1 cellular context compared by ENCODE assay signal in the genomic region with DNA sequence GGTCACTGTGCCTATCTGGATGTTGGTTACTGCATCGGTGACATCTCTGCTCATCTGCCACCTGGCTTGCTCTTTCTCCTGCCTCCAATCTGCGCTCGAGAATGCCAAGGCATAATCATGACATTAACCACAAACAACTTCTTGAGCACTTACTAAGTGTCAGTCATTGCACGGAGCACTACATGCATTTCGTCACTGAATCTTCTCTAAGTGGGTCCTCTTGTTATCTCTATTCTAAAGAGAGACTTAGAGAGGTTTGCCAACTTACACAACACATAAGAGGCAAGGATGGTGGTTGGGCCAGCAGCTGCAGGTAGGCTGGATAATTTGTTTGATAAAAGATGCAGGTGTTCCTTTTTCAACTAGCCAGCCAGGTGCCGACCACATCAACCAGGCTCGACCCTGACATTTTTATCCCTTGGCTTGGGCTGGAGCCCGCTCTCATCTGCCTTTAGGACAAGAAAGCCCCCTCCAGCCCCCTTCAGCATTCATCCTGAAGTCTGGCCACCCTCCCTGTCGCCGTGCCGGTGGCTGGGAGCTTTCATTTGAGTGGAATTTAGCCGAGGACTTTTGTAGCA.
TF ChIP-seq lines count a peak whose summit lies in the region.

No MANE protein-coding gene starts in this region.

TF ChIP-seq in GM23338, 12 proteins besides CTCF, POLR2A, EP300 and RAD21 (continued from another document):
- TF ChIP-seq, protein P1, sequence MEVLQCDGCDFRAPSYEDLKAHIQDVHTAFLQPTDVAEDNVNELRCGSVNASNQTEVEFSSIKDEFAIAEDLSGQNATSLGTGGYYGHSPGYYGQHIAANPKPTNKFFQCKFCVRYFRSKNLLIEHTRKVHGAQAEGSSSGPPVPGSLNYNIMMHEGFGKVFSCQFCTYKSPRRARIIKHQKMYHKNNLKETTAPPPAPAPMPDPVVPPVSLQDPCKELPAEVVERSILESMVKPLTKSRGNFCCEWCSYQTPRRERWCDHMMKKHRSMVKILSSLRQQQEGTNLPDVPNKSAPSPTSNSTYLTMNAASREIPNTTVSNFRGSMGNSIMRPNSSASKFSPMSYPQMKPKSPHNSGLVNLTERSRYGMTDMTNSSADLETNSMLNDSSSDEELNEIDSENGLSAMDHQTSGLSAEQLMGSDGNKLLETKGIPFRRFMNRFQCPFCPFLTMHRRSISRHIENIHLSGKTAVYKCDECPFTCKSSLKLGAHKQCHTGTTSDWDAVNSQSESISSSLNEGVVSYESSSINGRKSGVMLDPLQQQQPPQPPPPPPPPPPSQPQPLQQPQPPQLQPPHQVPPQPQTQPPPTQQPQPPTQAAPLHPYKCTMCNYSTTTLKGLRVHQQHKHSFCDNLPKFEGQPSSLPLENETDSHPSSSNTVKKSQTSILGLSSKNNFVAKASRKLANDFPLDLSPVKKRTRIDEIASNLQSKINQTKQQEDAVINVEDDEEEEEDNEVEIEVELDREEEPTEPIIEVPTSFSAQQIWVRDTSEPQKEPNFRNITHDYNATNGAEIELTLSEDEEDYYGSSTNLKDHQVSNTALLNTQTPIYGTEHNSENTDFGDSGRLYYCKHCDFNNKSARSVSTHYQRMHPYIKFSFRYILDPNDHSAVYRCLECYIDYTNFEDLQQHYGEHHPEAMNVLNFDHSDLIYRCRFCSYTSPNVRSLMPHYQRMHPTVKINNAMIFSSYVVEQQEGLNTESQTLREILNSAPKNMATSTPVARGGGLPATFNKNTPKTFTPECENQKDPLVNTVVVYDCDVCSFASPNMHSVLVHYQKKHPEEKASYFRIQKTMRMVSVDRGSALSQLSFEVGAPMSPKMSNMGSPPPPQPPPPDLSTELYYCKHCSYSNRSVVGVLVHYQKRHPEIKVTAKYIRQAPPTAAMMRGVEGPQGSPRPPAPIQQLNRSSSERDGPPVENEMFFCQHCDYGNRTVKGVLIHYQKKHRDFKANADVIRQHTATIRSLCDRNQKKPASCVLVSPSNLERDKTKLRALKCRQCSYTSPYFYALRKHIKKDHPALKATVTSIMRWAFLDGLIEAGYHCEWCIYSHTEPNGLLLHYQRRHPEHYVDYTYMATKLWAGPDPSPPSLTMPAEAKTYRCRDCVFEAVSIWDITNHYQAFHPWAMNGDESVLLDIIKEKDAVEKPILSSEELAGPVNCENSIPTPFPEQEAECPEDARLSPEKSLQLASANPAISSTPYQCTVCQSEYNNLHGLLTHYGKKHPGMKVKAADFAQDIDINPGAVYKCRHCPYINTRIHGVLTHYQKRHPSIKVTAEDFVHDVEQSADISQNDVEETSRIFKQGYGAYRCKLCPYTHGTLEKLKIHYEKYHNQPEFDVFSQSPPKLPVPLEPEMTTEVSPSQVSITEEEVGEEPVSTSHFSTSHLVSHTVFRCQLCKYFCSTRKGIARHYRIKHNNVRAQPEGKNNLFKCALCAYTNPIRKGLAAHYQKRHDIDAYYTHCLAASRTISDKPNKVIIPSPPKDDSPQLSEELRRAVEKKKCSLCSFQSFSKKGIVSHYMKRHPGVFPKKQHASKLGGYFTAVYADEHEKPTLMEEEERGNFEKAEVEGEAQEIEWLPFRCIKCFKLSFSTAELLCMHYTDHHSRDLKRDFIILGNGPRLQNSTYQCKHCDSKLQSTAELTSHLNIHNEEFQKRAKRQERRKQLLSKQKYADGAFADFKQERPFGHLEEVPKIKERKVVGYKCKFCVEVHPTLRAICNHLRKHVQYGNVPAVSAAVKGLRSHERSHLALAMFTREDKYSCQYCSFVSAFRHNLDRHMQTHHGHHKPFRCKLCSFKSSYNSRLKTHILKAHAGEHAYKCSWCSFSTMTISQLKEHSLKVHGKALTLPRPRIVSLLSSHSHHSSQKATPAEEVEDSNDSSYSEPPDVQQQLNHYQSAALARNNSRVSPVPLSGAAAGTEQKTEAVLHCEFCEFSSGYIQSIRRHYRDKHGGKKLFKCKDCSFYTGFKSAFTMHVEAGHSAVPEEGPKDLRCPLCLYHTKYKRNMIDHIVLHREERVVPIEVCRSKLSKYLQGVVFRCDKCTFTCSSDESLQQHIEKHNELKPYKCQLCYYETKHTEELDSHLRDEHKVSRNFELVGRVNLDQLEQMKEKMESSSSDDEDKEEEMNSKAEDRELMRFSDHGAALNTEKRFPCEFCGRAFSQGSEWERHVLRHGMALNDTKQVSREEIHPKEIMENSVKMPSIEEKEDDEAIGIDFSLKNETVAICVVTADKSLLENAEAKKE (CRISPR knock-in tag; IDR thresholded peaks at IDR 0.05), result no peak
- TF ChIP-seq POLR2AphosphoS5 (IDR thresholded peaks at IDR 0.05; ENCODE audit: low read depth) (no peak), ZNF331 (CRISPR knock-in tag; IDR thresholded peaks at IDR 0.05; ENCODE audit: low read depth) (no peak)
